29 cellular contexts compared by ENCODE assay signal in the genomic region with DNA sequence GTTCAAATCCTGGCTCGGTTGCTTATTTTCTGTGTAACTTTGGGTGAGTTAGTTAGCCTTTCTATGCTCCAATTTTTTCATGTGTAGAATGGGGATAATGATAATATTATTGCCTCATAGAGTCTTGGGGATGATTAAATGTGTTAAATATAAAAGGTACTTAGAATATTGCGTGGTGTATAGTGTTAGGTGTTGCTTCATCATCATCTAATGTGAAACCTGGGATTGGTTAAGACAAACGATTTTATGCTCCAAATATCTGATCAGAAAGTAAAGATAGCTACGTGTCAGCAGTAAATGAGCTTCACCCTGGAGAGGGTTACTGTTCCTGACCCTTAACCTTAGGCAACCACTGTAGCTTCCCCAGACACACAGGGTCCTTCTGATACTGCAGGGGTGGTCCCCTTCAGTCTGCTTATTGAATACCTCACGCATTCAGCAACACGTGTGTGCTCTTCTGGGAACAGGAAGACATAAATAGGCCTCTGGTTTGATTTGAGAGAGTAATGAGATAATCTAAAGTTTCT.
"Had no signal": no experiment of that assay in that cellular context is flagged by ENCODE, and none has a peak within 500 bp of the region (broad histone marks: within the 10 kb centered on the region; RNA-seq: fewer than 3 reads in every experiment).

No MANE protein-coding gene starts in this region.

- H3K27me3 ChIP-seq: ascending aorta, breast epithelium, cardiac muscle cell, colonic mucosa, esophagus squamous epithelium, gastroesophageal sphincter, heart right ventricle had no signal

- H3K9me3 ChIP-seq: ascending aorta, breast epithelium, colonic mucosa, esophagus squamous epithelium, gastroesophageal sphincter, heart right ventricle had no signal

- DNase-seq: activated CD4-positive, alpha-beta memory T cell treated with anti-CD3 and anti-CD28 coated beads for 36 hours; activated CD4-positive, alpha-beta T cell treated with anti-CD3 and anti-CD28 coated beads for 36 hours; activated CD4-positive, alpha-beta T cell treated with anti-CD3 and anti-CD28 coated beads, Interleukin-2, amount 10 ng/mL, durations not matched to agents 24 days and 14 days; activated CD4-positive, CD25-positive, alpha-beta regulatory T cell; activated CD4-positive, CD25-positive, alpha-beta regulatory T cell treated with anti-CD3 and anti-CD28 coated beads, Interleukin-2, amount 50 U/mL, for 72 hours; activated CD8-positive, alpha-beta memory T cell treated with anti-CD3 and anti-CD28 coated beads, Interleukin-2, amount 50 U/mL, for 48 hours; activated gamma-delta T cell; activated naive CD4-positive, alpha-beta T cell; activated naive CD4-positive, alpha-beta T cell treated with anti-CD3 and anti-CD28 coated beads, Interleukin-2, amount 10 ng/mL, durations not matched to agents 7 days and 5 days; activated naive CD8-positive, alpha-beta T cell treated with anti-CD3 and anti-CD28 coated beads, Interleukin-2, amount 10 ng/mL, durations not matched to agents 7 days and 5 days; activated T-cell treated with anti-CD3 and anti-CD28 coated beads for 4 hours; activated T-cell treated with anti-CD3 and anti-CD28 coated beads, Interleukin-2, amount 50 U/mL, for 24 hours; activated T-cell treated with anti-CD3 and anti-CD28 coated beads, Interleukin-2, amount 50 U/mL, for 72 hours; central memory CD4-positive, alpha-beta T cell; cerebellar nuclear complex; colonic mucosa; effector CD8-positive, alpha-beta T cell; esophagus squamous epithelium; foreskin melanocyte; heart right ventricle; T-helper 1 cell; T-helper 17 cell; T1000 had no signal

- H3K4me3 ChIP-seq: ascending aorta, breast epithelium, cardiac muscle cell, colonic mucosa, esophagus squamous epithelium, gastroesophageal sphincter, heart right ventricle had no signal

- H3K36me3 ChIP-seq: ascending aorta, breast epithelium, cardiac muscle cell, colonic mucosa, esophagus squamous epithelium, gastroesophageal sphincter had no signal

- H3K4me1 ChIP-seq: ascending aorta, breast epithelium had no signal

- FAIRE-seq: endometrium had no signal

- ATAC-seq: activated CD4-positive, alpha-beta T cell treated with anti-CD3 and anti-CD28 coated beads for 36 hours; activated T-cell treated with anti-CD3 and anti-CD28 coated beads, Interleukin-2, amount 50 U/mL, for 72 hours; gastroesophageal sphincter; heart right ventricle; T-helper 17 cell had no signal

- H3K27ac ChIP-seq: ascending aorta, breast epithelium, cardiac muscle cell, colonic mucosa, epithelial cell of prostate, esophagus squamous epithelium, gastroesophageal sphincter, heart right ventricle had no signal
